9 cellular contexts compared by ENCODE assay signal in genomic region chr1:108830119-108831008, GRCh38. TPM values are rescaled to one million over a fixed set of nuclear protein-coding genes. Genes with fewer than 3 reads are reported as not detected.
DNase-seq lines count a peak whose midpoint lies in the region; ATAC-seq and TF ChIP-seq lines count a peak whose summit lies in the region.
"Had no signal": no experiment of that assay in that cellular context is flagged by ENCODE, and none has a peak within 500 bp of the region (broad histone marks: within the 10 kb centered on the region; RNA-seq: fewer than 3 reads in every experiment).

No MANE protein-coding gene starts in this region.

- TF ChIP-seq POLR2A in sigmoid colon (IDR thresholded peaks at IDR 0.05), result no peak

- H3K27ac ChIP-seq in sigmoid colon, result peak overlapping the region; percentile 78 to 89 (median 84)

- H3K36me3 ChIP-seq in sigmoid colon, result no peaks in the 10 kb centered on the region

- no peaks in the 10 kb centered on the region for H3K9me3 ChIP-seq in sigmoid colon

- no peak for TF ChIP-seq EP300 in sigmoid colon (IDR thresholded peaks at IDR 0.05)

- intact Hi-C loops in Right ventricle myocardium superior (cut with DNase I) (no loop called here), sigmoid colon (cut with DNase I) (loop anchor here (5.0 kb wide), 1 partner anchor 47 kb away; the partner anchor contains the start of gene GPSM2)

- no peak for TF ChIP-seq CTCF in sigmoid colon (IDR thresholded peaks at IDR 0.05)

- DNase-seq in GOT3 (lab: John Stamatoyannopoulos, UW), result peak; percentile 31
- peak; percentile 52 for DNase-seq in UCSD-AML1 (lab: John Stamatoyannopoulos, UW; ENCODE audit: unreplicated experiment)
- DNase-seq in Right ventricle myocardium superior, result peak; percentile 89
- DNase-seq in sigmoid colon, result peak; percentile 93
- DNase-seq in NK-92 treated with Interleukin-12 subunit alpha and Interleukin-12 subunit beta, amount 100 ng/mL, for 24 hours (lab: John Stamatoyannopoulos, UW), result no peak
- no peak for DNase-seq in GM19238 (ENCODE audit: insufficient read length, low spot score)

- peak overlapping the region in 3 of 4 donors; percentile 24 to 34 (median 30) for H3K4me3 ChIP-seq in sigmoid colon

- ATAC-seq in Right ventricle myocardium superior (ENCODE audit: poor library complexity) (peak; percentile 86), GM21360 (IDR thresholded peaks at IDR 0.05; ENCODE audit: unreplicated experiment) (no peak), GM19023 (IDR thresholded peaks at IDR 0.05; ENCODE audit: unreplicated experiment) (no peak)

- 75 to 85% methylated on average over 20 of the region's 20 CpGs for WGBS in sigmoid colon, 2 donors

- peaks cover 0 to 46% (median 40%) of the 10 kb centered on the region in 4 donors for H3K4me1 ChIP-seq in sigmoid colon

- no peaks in the 10 kb centered on the region for H3K27me3 ChIP-seq in sigmoid colon

RNA-seq across cellular contexts. Expression of gene AKNAD1, which starts 26.5 kb away (rescaled TPM):
- total RNA-seq in Right ventricle myocardium superior (not detected), sigmoid colon (1 to 10 TPM in 1 of 4 donors, under 1 TPM in 1, not detected in 2; 0.82 to 2.1 TPM)
- 1 to 10 TPM in 1 of 3 donors, under 1 TPM in 1, not detected in 1; 0.28 to 2.4 TPM for polyA plus RNA-seq in sigmoid colon
- total RNA-seq: liver had no signal
- polyA plus RNA-seq: liver had no signal

RNA-seq across cellular contexts. Expression of gene GPSM2, which starts 46.4 kb away (rescaled TPM):
- total RNA-seq in Right ventricle myocardium superior (7.0 TPM), sigmoid colon (10 to 100 TPM; 34.3 to 71.7 (median 46.9) TPM)
- polyA plus RNA-seq in sigmoid colon, result 10 to 100 TPM in 2 of 3 donors, 1 to 10 TPM in 1; 7.2 to 15.9 (median 12.0) TPM

Comparison
In these comparisons a context has a peak if more than half of its experiments do, and no peak if none do; other contexts are left out.
1. DNase-seq: peak in GOT3 (single experiment), UCSD-AML1 (single experiment), Right ventricle myocardium superior (single experiment) and sigmoid colon (single experiment); none in NK-92 treated with Interleukin-12 subunit alpha and Interleukin-12 subunit beta, amount 100 ng/mL, for 24 hours (single experiment) and GM19238 (single experiment).